Comparison of ENCODE assay signal across 23 cellular contexts in genomic region chr9:88373018-88373417, GRCh38.
"Had no signal": no experiment of that assay in that cellular context is flagged by ENCODE, and none has a peak within 500 bp of the region (broad histone marks: within the 10 kb centered on the region; RNA-seq: fewer than 3 reads in every experiment).

No MANE protein-coding gene starts in this region.

- ATAC-seq: activated naive CD8-positive, alpha-beta T cell treated with anti-CD3 and anti-CD28 coated beads, Interleukin-2, amount 50 U/mL, for 24 hours; activated T-cell treated with anti-CD3 and anti-CD28 coated beads, Interleukin-2, amount 50 U/mL, for 4 hours; Panc1; T-helper 17 cell had no signal

- H3K36me3 ChIP-seq: WERI-Rb-1 had no signal

- H3K4me2 ChIP-seq: KMS-11 had no signal

- DNase-seq: activated CD4-positive, alpha-beta T cell treated with anti-CD3 and anti-CD28 coated beads for 48 hours; activated CD4-positive, alpha-beta T cell treated with anti-CD3 and anti-CD28 coated beads, Interleukin-2, amount 50 U/mL, for 48 hours; activated CD8-positive, alpha-beta memory T cell treated with anti-CD3 and anti-CD28 coated beads for 24 hours; activated effector memory CD4-positive, alpha-beta T cell treated with anti-CD3 and anti-CD28 coated beads, Interleukin-2, amount 50 U/mL, for 16 hours; activated naive CD4-positive, alpha-beta T cell treated with Interleukin-2 at 50 U/mL for 16 hours; activated naive CD8-positive, alpha-beta T cell treated with anti-CD3 and anti-CD28 coated beads, Interleukin-2, amount 50 U/mL, for 24 hours; activated T-cell treated with anti-CD3 and anti-CD28 coated beads, Interleukin-2, amount 50 U/mL, for 4 hours; amygdala; NCI-H1092 treated with DMSO at 0.1 percent for 48 hours; NCI-H1417 treated with DMSO at 0.1 percent for 48 hours; NCI-H1694 treated with DMSO at 0.1 percent for 48 hours; NCI-H2029 treated with DMSO at 0.1 percent for 48 hours; NCI-H345; NCI-H510A; NCI-H526 treated with DMSO at 0.1 percent for 48 hours; NCI-H82; SHP77; T-helper 17 cell; T-helper 9 cell; WERI-Rb-1 had no signal

- H3K27ac ChIP-seq: KMS-11, RWPE1, WERI-Rb-1 had no signal

- H3K9ac ChIP-seq: KMS-11 had no signal
